8 cellular contexts compared by ENCODE assay signal in the genomic region with DNA sequence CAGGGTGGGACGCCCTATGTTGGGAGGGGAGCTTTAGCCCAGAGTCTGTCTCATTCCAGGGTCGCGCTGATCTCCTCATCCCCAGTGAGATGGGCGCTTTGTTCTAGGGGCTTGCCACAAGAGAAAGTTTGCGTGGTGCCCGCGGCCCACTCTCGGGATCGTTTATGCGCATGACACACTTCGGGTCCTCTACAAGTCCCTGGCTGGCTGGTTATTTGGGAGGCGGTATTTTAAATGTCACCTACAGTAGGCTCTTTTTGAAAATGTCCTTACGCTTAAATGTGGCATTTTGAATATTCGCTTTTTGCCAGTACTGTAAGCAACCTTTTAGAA. TPM values are rescaled to one million over a fixed set of nuclear protein-coding genes. Genes with fewer than 3 reads are reported as not detected.
A peak's percentile ranks its signal among the peaks of the same experiment; 100 is the strongest.
DNase-seq lines count a peak whose midpoint lies in the region; ATAC-seq and TF ChIP-seq lines count a peak whose summit lies in the region.

No MANE protein-coding gene starts in this region.

- 0% methylated on average over 12 of the region's 14 CpGs for WGBS in prostate gland

- H3K9me3 Mint-ChIP-seq in activated CD8-positive, alpha-beta memory T cell treated with anti-CD3 and anti-CD28 coated beads, Interleukin-2, amount 10 ng/mL, durations not matched to agents 7 days and 5 days (ENCODE audit: low read depth): no peaks in the 10 kb centered on the region
- no peaks in the 10 kb centered on the region for H3K9me3 Mint-ChIP-seq in progenitor cell of endocrine pancreas (ENCODE audit: low read depth)

- CTCF ChIA-PET in activated CD8-positive, alpha-beta memory T cell treated with anti-CD3 and anti-CD28 coated beads, Interleukin-2, amount 10 ng/mL, durations not matched to agents 7 days and 5 days (lab: Charles Lee): interaction anchor here (0.7 to 1.4 kb wide), 3 partner anchors 9 to 178 kb away, joined by 3 to 8 read pairs (median 4); a partner anchor contains a TSS

- peak overlapping the region; percentile 77 to 83 for H3K27ac ChIP-seq in prostate gland

- TF ChIP-seq CTCF in fibroblast of mammary gland (conservative IDR thresholded peaks at IDR 0.05; ENCODE audit: control insufficient read depth, insufficient read depth, low read depth, low read length) (no peak), prostate gland (IDR thresholded peaks at IDR 0.05) (no peak), GM10266 (IDR thresholded peaks at IDR 0.05; ENCODE audit: control insufficient read depth, insufficient read depth, low read depth, missing control alignments) (no peak), progenitor cell of endocrine pancreas (IDR thresholded peaks at IDR 0.05; ENCODE audit: unreplicated experiment) (no peak)

- peaks cover 48% of the 10 kb centered on the region for H3K4me1 Mint-ChIP-seq in activated CD8-positive, alpha-beta memory T cell treated with anti-CD3 and anti-CD28 coated beads, Interleukin-2, amount 10 ng/mL, durations not matched to agents 7 days and 5 days
- H3K4me1 Mint-ChIP-seq in progenitor cell of endocrine pancreas (ENCODE audit: low read depth): peaks cover 7% of the 10 kb centered on the region

- H3K4me3 ChIP-seq in fibroblast of mammary gland (ENCODE audit: control insufficient read depth, low read depth, low read length): peak overlapping the region; percentile 92
- H3K4me3 ChIP-seq in prostate gland: peak overlapping the region; percentile 89 to 93

- no peak overlapping the region for H3K27ac Mint-ChIP-seq in activated CD8-positive, alpha-beta memory T cell treated with anti-CD3 and anti-CD28 coated beads, Interleukin-2, amount 10 ng/mL, durations not matched to agents 7 days and 5 days
- H3K27ac Mint-ChIP-seq in progenitor cell of endocrine pancreas: no peak overlapping the region

- H3K36me3 Mint-ChIP-seq in activated CD8-positive, alpha-beta memory T cell treated with anti-CD3 and anti-CD28 coated beads, Interleukin-2, amount 10 ng/mL, durations not matched to agents 7 days and 5 days: peaks cover 27% of the 10 kb centered on the region
- H3K36me3 Mint-ChIP-seq in progenitor cell of endocrine pancreas (ENCODE audit: insufficient read depth): peaks cover 4% of the 10 kb centered on the region

- no peaks in the 10 kb centered on the region for H3K36me3 ChIP-seq in prostate gland

- peak; percentile 4 for ATAC-seq in activated CD8-positive, alpha-beta memory T cell treated with anti-CD3 and anti-CD28 coated beads, Interleukin-2, amount 10 ng/mL, durations not matched to agents 7 days and 5 days

- intact Hi-C loops in prostate gland (cut with DNase I): loop anchor here (5.0 kb wide), 1 partner anchor 155 kb away; a partner anchor contains a TSS

- H3K4me1 ChIP-seq in prostate gland (replicated peaks): peaks cover 10% of the 10 kb centered on the region

- no peaks in the 10 kb centered on the region for H3K9me3 ChIP-seq in prostate gland

- no peak for TF ChIP-seq POLR2A in prostate gland (IDR thresholded peaks at IDR 0.05)

- no peaks in the 10 kb centered on the region for H3K27me3 Mint-ChIP-seq in activated CD8-positive, alpha-beta memory T cell treated with anti-CD3 and anti-CD28 coated beads, Interleukin-2, amount 10 ng/mL, durations not matched to agents 7 days and 5 days
- no peaks in the 10 kb centered on the region for H3K27me3 Mint-ChIP-seq in progenitor cell of endocrine pancreas

- no peak overlapping the region for H3K4me3 Mint-ChIP-seq in activated CD8-positive, alpha-beta memory T cell treated with anti-CD3 and anti-CD28 coated beads, Interleukin-2, amount 10 ng/mL, durations not matched to agents 7 days and 5 days
- no peak overlapping the region for H3K4me3 Mint-ChIP-seq in progenitor cell of endocrine pancreas (ENCODE audit: low read depth)

- H3K27me3 ChIP-seq in prostate gland (replicated peaks; ENCODE audit: insufficient read depth): no peaks in the 10 kb centered on the region

- DNase-seq in activated CD8-positive, alpha-beta memory T cell treated with anti-CD3 and anti-CD28 coated beads, Interleukin-2, amount 10 ng/mL, durations not matched to agents 7 days and 5 days: peak; percentile 58
- DNase-seq in activated CD8-positive, alpha-beta memory T cell treated with anti-CD3 and anti-CD28 coated beads for 24 hours: no peak
- peak; percentile 13 for DNase-seq in HS-5 (ENCODE audit: low read depth)
- peak; percentile 11 to 17 for DNase-seq in activated CD4-positive, alpha-beta T cell treated with anti-CD3 and anti-CD28 coated beads, Interleukin-2, amount 50 U/mL, for 24 hours (ENCODE audit: low read depth in 1 of 2, low spot score in 1 of 2)
- DNase-seq in fibroblast of mammary gland (ENCODE audit: low read depth): peak; percentile 31
- DNase-seq in prostate gland (ENCODE audit: low spot score): peak; percentile 7
- DNase-seq in GM10266 (ENCODE audit: extremely low spot score): no peak
- DNase-seq in progenitor cell of endocrine pancreas (ENCODE audit: low spot score, unreplicated experiment): no peak

RNA-seq across cellular contexts. Expression of a gene that starts 0.5 kb away (rescaled TPM):
- 10 to 100 TPM; 35.1 to 36.8 TPM for total RNA-seq in activated CD8-positive, alpha-beta memory T cell treated with anti-CD3 and anti-CD28 coated beads, Interleukin-2, amount 10 ng/mL, durations not matched to agents 7 days and 5 days
- total RNA-seq in prostate gland: 10 to 100 TPM; 13.9 to 21.0 TPM
- 41.1 and 49.3 TPM in 2 replicates for total RNA-seq in progenitor cell of endocrine pancreas

RNA-seq across cellular contexts. Expression of a gene that starts 0.7 kb away (rescaled TPM):
- 10 to 100 TPM; 87.6 to 91.5 TPM for total RNA-seq in activated CD8-positive, alpha-beta memory T cell treated with anti-CD3 and anti-CD28 coated beads, Interleukin-2, amount 10 ng/mL, durations not matched to agents 7 days and 5 days
- total RNA-seq in prostate gland (10 to 100 TPM; 19.8 to 23.3 TPM), progenitor cell of endocrine pancreas (36.6 and 37.7 TPM in 2 replicates)

RNA-seq across cellular contexts. Expression of a gene that starts 24.0 kb away (rescaled TPM):
- under 1 TPM; 0.40 to 0.64 TPM for total RNA-seq in activated CD8-positive, alpha-beta memory T cell treated with anti-CD3 and anti-CD28 coated beads, Interleukin-2, amount 10 ng/mL, durations not matched to agents 7 days and 5 days
- under 1 TPM in 1 of 2 donors, not detected in 1; 0.51 TPM for total RNA-seq in prostate gland
- total RNA-seq in progenitor cell of endocrine pancreas: 2.6 and 2.7 TPM in 2 replicates

Comparison
In these comparisons a context has a peak if more than half of its experiments do, and no peak if none do; other contexts are left out.
1. DNase-seq: peak in activated CD8-positive, alpha-beta memory T cell treated with anti-CD3 and anti-CD28 coated beads, Interleukin-2, amount 10 ng/mL, durations not matched to agents 7 days and 5 days (single experiment), HS-5 (single experiment), activated CD4-positive, alpha-beta T cell treated with anti-CD3 and anti-CD28 coated beads, Interleukin-2, amount 50 U/mL, for 24 hours (2 of 2), fibroblast of mammary gland (single experiment) and prostate gland (single experiment); none in activated CD8-positive, alpha-beta memory T cell treated with anti-CD3 and anti-CD28 coated beads for 24 hours (single experiment), GM10266 (single experiment) and progenitor cell of endocrine pancreas (single experiment).